Comparison of ENCODE assay signal across 25 cellular contexts in genomic region chr3:191484461-191484860, GRCh38. TPM values are rescaled to one million over a fixed set of nuclear protein-coding genes. Genes with fewer than 3 reads are reported as not detected.
DNase-seq lines count a peak whose midpoint lies in the region; ATAC-seq and TF ChIP-seq lines count a peak whose summit lies in the region.
"Had no signal": no experiment of that assay in that cellular context is flagged by ENCODE, and none has a peak within 500 bp of the region (broad histone marks: within the 10 kb centered on the region; RNA-seq: fewer than 3 reads in every experiment).

No MANE protein-coding gene starts in this region.

- no peak overlapping the region for H3K4me3 ChIP-seq in epithelial cell of esophagus (ENCODE audit: low read length)
- H3K4me3 ChIP-seq: GM23338 had no signal

- peak; percentile 6 for DNase-seq in HPDE6-E6E7 (ENCODE audit: extremely low spot score)
- DNase-seq in RPMI7951 (ENCODE audit: low read depth): peak; percentile 57
- peak; percentile 58 for DNase-seq in epithelial cell of esophagus (ENCODE audit: low read depth)
- DNase-seq in renal cortical epithelial cell (ENCODE audit: low read depth): peak; percentile 20
- no peak for DNase-seq in NCI-H1436 treated with DMSO at 0.1 percent for 48 hours (lab: John Stamatoyannopoulos, UW)
- no peak for DNase-seq in dermis blood vessel endothelial cell
- DNase-seq in effector CD4-positive, alpha-beta T cell: no peak
- DNase-seq: CD8-positive, alpha-beta memory T cell; DND-41; H9; HFFc6; KG1; NCI-H1048; NCI-H1417; NCI-H1694 treated with DMSO at 0.1 percent for 48 hours; NCI-H2081; NCI-H2227 treated with DMSO at 0.1 percent for 48 hours; NCI-H526 treated with DMSO at 0.1 percent for 48 hours; SK-N-SH; SW 1271 had no signal

- no peak for TF ChIP-seq CTCF in epithelial cell of esophagus (IDR thresholded peaks at IDR 0.05; ENCODE audit: insufficient read depth, low read depth, low read length, missing control alignments)

- no peak for ATAC-seq in HG03159 (IDR thresholded peaks at IDR 0.05; ENCODE audit: unreplicated experiment)
- ATAC-seq: GM23338, Panc1 had no signal

RNA-seq across cellular contexts. Expression of gene PYDC2, which starts 23.5 kb away (rescaled TPM):
- total RNA-seq in RPMI7951 (2014; rRNA removed; shearing (Covaris generic)): not detected in 2 replicates
- total RNA-seq in renal cortical epithelial cell (not detected in 2 replicates), dermis blood vessel endothelial cell (not detected in 2 replicates)
- total RNA-seq: B cell; CD8-positive, alpha-beta memory T cell; GM23338; H9; HFFc6; NCI-H460 had no signal

Comparison
In these comparisons a context has a peak if more than half of its experiments do, and no peak if none do; other contexts are left out.
1. DNase-seq: peak in HPDE6-E6E7 (single experiment), RPMI7951 (single experiment), epithelial cell of esophagus (single experiment) and renal cortical epithelial cell (single experiment); none in NCI-H1436 treated with DMSO at 0.1 percent for 48 hours (single experiment), dermis blood vessel endothelial cell (single experiment) and effector CD4-positive, alpha-beta T cell (single experiment).